1 cellular context compared by ENCODE assay signal in the genomic region with DNA sequence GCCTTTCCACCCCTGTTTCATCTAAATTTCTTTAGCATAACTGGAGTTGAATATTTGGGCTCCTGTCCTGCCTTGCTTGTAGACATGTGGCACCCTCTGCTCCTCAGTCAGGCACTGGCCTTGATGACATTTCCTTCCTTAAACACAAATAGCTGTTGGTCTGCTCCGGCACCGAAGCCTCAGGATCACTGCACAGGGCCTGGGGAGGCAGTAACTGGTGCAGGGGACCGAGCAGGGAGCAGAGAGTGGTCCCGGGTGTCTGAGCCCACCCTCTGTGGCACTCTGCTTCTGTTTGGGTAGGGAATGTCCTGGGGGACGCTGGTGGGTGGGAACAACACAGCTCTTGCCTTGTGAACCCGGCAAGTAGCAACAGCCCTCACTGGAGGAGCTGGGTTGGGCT.
TF ChIP-seq lines count a peak whose summit lies in the region.

No MANE protein-coding gene starts in this region.

TF ChIP-seq in IMR-90, 13 proteins besides CTCF, POLR2A, EP300 and RAD21 (continued from another document):
- TF ChIP-seq, protein P1, sequence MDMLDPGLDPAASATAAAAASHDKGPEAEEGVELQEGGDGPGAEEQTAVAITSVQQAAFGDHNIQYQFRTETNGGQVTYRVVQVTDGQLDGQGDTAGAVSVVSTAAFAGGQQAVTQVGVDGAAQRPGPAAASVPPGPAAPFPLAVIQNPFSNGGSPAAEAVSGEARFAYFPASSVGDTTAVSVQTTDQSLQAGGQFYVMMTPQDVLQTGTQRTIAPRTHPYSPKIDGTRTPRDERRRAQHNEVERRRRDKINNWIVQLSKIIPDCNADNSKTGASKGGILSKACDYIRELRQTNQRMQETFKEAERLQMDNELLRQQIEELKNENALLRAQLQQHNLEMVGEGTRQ (IDR thresholded peaks at IDR 0.05; ENCODE audit: low read depth, low read length): no peak
- TF ChIP-seq SMC3 (IDR thresholded peaks at IDR 0.05; ENCODE audit: low read depth, low read length): no peak
- TF ChIP-seq, protein P2, sequence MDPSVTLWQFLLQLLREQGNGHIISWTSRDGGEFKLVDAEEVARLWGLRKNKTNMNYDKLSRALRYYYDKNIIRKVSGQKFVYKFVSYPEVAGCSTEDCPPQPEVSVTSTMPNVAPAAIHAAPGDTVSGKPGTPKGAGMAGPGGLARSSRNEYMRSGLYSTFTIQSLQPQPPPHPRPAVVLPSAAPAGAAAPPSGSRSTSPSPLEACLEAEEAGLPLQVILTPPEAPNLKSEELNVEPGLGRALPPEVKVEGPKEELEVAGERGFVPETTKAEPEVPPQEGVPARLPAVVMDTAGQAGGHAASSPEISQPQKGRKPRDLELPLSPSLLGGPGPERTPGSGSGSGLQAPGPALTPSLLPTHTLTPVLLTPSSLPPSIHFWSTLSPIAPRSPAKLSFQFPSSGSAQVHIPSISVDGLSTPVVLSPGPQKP (IDR thresholded peaks at IDR 0.05; ENCODE audit: borderline replicate concordance, low read depth, low read length): no peak
- no peak for TF ChIP-seq CEBPB (IDR thresholded peaks at IDR 0.05; ENCODE audit: low read depth, low read length)
- no peak for TF ChIP-seq MXI1 (IDR thresholded peaks at IDR 0.05; ENCODE audit: borderline replicate concordance, low read depth, low read length)
- no peak for TF ChIP-seq MAFK (IDR thresholded peaks at IDR 0.05; ENCODE audit: low read depth, low read length)
- no peak for TF ChIP-seq RCOR1 (IDR thresholded peaks at IDR 0.05; ENCODE audit: insufficient replicate concordance, low read length)
- no peak for TF ChIP-seq RFX5 (IDR thresholded peaks at IDR 0.05; ENCODE audit: low read depth, low read length)
- no peak for TF ChIP-seq CHD1 (IDR thresholded peaks at IDR 0.05; ENCODE audit: low read depth, low read length)
